10 cellular contexts compared by ENCODE assay signal in genomic region chr11:65389294-65389980, GRCh38. TPM values are rescaled to one million over a fixed set of nuclear protein-coding genes. Genes with fewer than 3 reads are reported as not detected.
A peak's percentile ranks its signal among the peaks of the same experiment; 100 is the strongest.
DNase-seq lines count a peak whose midpoint lies in the region; ATAC-seq and TF ChIP-seq lines count a peak whose summit lies in the region.
"Had no signal": no experiment of that assay in that cellular context is flagged by ENCODE, and none has a peak within 500 bp of the region (broad histone marks: within the 10 kb centered on the region; RNA-seq: fewer than 3 reads in every experiment).

No MANE protein-coding gene starts in this region.

- peak overlapping the region; percentile 99; the same call in 1 of the 2 replicates for H3K4me2 ChIP-seq in PC-3 (ENCODE audit: low read length)

- peaks cover 31% of the 10 kb centered on the region for H3K4me1 ChIP-seq in PC-3 (ENCODE audit: insufficient read depth, low read length)
- H3K4me1 ChIP-seq in rectal smooth muscle tissue (ENCODE audit: control insufficient read depth, insufficient read depth, low read length) = peaks cover 7% of the 10 kb centered on the region

- H3F3A ChIP-seq in PC-3 (ENCODE audit: low read length, unreplicated experiment) = no peaks in the 10 kb centered on the region

- DNase-seq in Calu3 = no peak
- no peak for DNase-seq in PC-3
- no peak for DNase-seq in endothelial cell (ENCODE audit: low spot score)
- DNase-seq in Ammon's horn (ENCODE audit: low spot score) = no peak
- DNase-seq in EL = no peak
- DNase-seq: NCI-H1436, SJCRH30 had no signal

- H3K27ac ChIP-seq in PC-3 (ENCODE audit: low read length) = no peak overlapping the region
- no peak overlapping the region for H3K27ac ChIP-seq in rectal smooth muscle tissue (ENCODE audit: low read depth, low read length)

- H4K20me1 ChIP-seq in PC-3 (ENCODE audit: low read length) = peaks cover 6% of the 10 kb centered on the region; the same call in 1 of the 2 replicates

- no peak for TF ChIP-seq CTCF in Calu3 (IDR thresholded peaks at IDR 0.05; ENCODE audit: unreplicated experiment)
- TF ChIP-seq CTCF in PC-3 (conservative IDR thresholded peaks at IDR 0.05; ENCODE audit: low read depth, low read length) = no peak
- TF ChIP-seq CTCF in endothelial cell (IDR thresholded peaks at IDR 0.05; ENCODE audit: unreplicated experiment) = no peak

- H3K27me3 Mint-ChIP-seq in Calu3 (ENCODE audit: unreplicated experiment) (no peaks in the 10 kb centered on the region), endothelial cell (ENCODE audit: unreplicated experiment) (peaks cover 12% of the 10 kb centered on the region)

- H3K9me3 Mint-ChIP-seq in Calu3 (ENCODE audit: low read depth, unreplicated experiment) (no peaks in the 10 kb centered on the region), endothelial cell (ENCODE audit: unreplicated experiment) (no peaks in the 10 kb centered on the region)

- no peaks in the 10 kb centered on the region for H3K27me3 ChIP-seq in PC-3 (ENCODE audit: low read length)
- H3K27me3 ChIP-seq in rectal smooth muscle tissue (ENCODE audit: control insufficient read depth, insufficient read depth, low read length) = no peaks in the 10 kb centered on the region
- H3K27me3 ChIP-seq: SJCRH30 had no signal

- peaks cover 46% of the 10 kb centered on the region for H3K79me2 ChIP-seq in PC-3 (ENCODE audit: low read length)

- no peak for ATAC-seq in PC-3
- ATAC-seq in GM19463 (IDR thresholded peaks at IDR 0.05; ENCODE audit: unreplicated experiment) = no peak
- ATAC-seq in HG03469 (IDR thresholded peaks at IDR 0.05; ENCODE audit: unreplicated experiment) = no peak

- POLR2A ChIA-PET in PC-3 (lab: Charles Lee; ENCODE audit: unreplicated experiment) = no interaction called here

- no peak overlapping the region for H2AFZ ChIP-seq in PC-3 (ENCODE audit: low read length)

- intact Hi-C loops in Calu3 (cut with micrococcal nuclease; ENCODE audit: unreplicated experiment) (no loop called here), PC-3 (cut with micrococcal nuclease) (no loop called here)

- H3K4me3 Mint-ChIP-seq in Calu3 (ENCODE audit: low read depth, unreplicated experiment) = peak overlapping the region; percentile 89
- H3K4me3 Mint-ChIP-seq in endothelial cell (ENCODE audit: unreplicated experiment) = no peak overlapping the region

- H3K36me3 Mint-ChIP-seq in Calu3 (ENCODE audit: insufficient read depth, unreplicated experiment) = peaks cover 58% of the 10 kb centered on the region
- peaks cover 6% of the 10 kb centered on the region for H3K36me3 Mint-ChIP-seq in endothelial cell (ENCODE audit: low read depth, unreplicated experiment)

- no peaks in the 10 kb centered on the region for H3K9me2 ChIP-seq in PC-3 (replicated peaks; ENCODE audit: low read length)

- H3K36me3 ChIP-seq in PC-3 (ENCODE audit: low read depth, low read length) = peaks cover 3% of the 10 kb centered on the region; the same call in 1 of the 2 replicates
- peaks cover 7% of the 10 kb centered on the region for H3K36me3 ChIP-seq in rectal smooth muscle tissue (ENCODE audit: control insufficient read depth, insufficient read depth, low read length)
- H3K36me3 ChIP-seq: SJCRH30 had no signal

- H3K4me3 ChIP-seq in PC-3 (ENCODE audit: low read length) = no peak overlapping the region
- peak overlapping the region; percentile 5 for H3K4me3 ChIP-seq in rectal smooth muscle tissue (ENCODE audit: low read length)
- H3K4me3 ChIP-seq: SJCRH30 had no signal

- BruUV-seq in Calu3 (replicated peaks; lab: Mats Ljungman, UMichigan) (no TSS peak), PC-3 (replicated peaks; lab: Mats Ljungman, UMichigan) (no TSS peak)

- no peaks in the 10 kb centered on the region for H3K9me3 ChIP-seq in PC-3 (ENCODE audit: low read length)
- H3K9me3 ChIP-seq: SJCRH30 had no signal

- CTCF ChIA-PET in Calu3 (lab: Charles Lee) (no interaction called here), PC-3 (lab: Charles Lee) (no interaction called here)

- H3K4me1 Mint-ChIP-seq in Calu3 (ENCODE audit: low read depth, unreplicated experiment) (peaks cover 44% of the 10 kb centered on the region), endothelial cell (ENCODE audit: unreplicated experiment) (peaks cover 42% of the 10 kb centered on the region)

- H3K27ac Mint-ChIP-seq in Calu3 (ENCODE audit: unreplicated experiment) (no peak overlapping the region), endothelial cell (ENCODE audit: unreplicated experiment) (peak overlapping the region; percentile 77)

- no peak overlapping the region for H3K9ac ChIP-seq in PC-3 (ENCODE audit: low read length)
- H3K9ac ChIP-seq in rectal smooth muscle tissue (ENCODE audit: low read length) = no peak overlapping the region

RNA-seq across cellular contexts. Expression of gene FRMD8, which starts 3.0 kb away (rescaled TPM):
- total RNA-seq in Calu3 (2022) (40.2 and 51.9 TPM in 2 replicates), PC-3 (2014; rRNA removed) (68.3 and 93.2 TPM in 2 replicates), endothelial cell (ENCODE audit: unreplicated experiment) (76.0 TPM)

RNA-seq across cellular contexts. Expression of gene SLC25A45, which starts 7.0 kb away (rescaled TPM):
- total RNA-seq in Calu3 (2022) (2.9 and 4.0 TPM in 2 replicates), PC-3 (2014; rRNA removed) (12.7 and 13.1 TPM in 2 replicates), endothelial cell (ENCODE audit: unreplicated experiment) (3.3 TPM)

RNA-seq across cellular contexts. Expression of gene NEAT1, which starts 33.2 kb away (rescaled TPM):
- total RNA-seq in Calu3 (2022) (605 and 821 TPM in 2 replicates), PC-3 (2014; rRNA removed) (47.9 and 96.6 TPM in 2 replicates), endothelial cell (ENCODE audit: unreplicated experiment) (43.4 TPM)

RNA-seq across cellular contexts. Expression of gene TIGD3, which starts 34.9 kb away (rescaled TPM):
- total RNA-seq in Calu3 (2022) = 0.73 and 1.5 TPM in 2 replicates
- 1.3 and 1.6 TPM in 2 replicates for total RNA-seq in PC-3 (2014; rRNA removed)
- total RNA-seq in endothelial cell (ENCODE audit: unreplicated experiment) = 0.44 TPM

RNA-seq across cellular contexts. Expression of gene DPF2, which starts 55.8 kb away (rescaled TPM):
- total RNA-seq in Calu3 (2022) = 57.5 and 61.1 TPM in 2 replicates
- 45.8 and 63.1 TPM in 2 replicates for total RNA-seq in PC-3 (2014; rRNA removed)
- 77.6 TPM for total RNA-seq in endothelial cell (ENCODE audit: unreplicated experiment)
